ENCODE assay signal across 8 cellular contexts in genomic region chr6:152982768-152983636, GRCh38. TPM values are rescaled to one million over a fixed set of nuclear protein-coding genes. Genes with fewer than 3 reads are reported as not detected.
DNase-seq lines count a peak whose midpoint lies in the region; ATAC-seq and TF ChIP-seq lines count a peak whose summit lies in the region.

A gene with protein sequence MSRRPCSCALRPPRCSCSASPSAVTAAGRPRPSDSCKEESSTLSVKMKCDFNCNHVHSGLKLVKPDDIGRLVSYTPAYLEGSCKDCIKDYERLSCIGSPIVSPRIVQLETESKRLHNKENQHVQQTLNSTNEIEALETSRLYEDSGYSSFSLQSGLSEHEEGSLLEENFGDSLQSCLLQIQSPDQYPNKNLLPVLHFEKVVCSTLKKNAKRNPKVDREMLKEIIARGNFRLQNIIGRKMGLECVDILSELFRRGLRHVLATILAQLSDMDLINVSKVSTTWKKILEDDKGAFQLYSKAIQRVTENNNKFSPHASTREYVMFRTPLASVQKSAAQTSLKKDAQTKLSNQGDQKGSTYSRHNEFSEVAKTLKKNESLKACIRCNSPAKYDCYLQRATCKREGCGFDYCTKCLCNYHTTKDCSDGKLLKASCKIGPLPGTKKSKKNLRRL (minus strand): TSS chr6:152983041. CDS start chr6:152982959, 82 bp downstream.

- H3K27me3 ChIP-seq in KMS-11 (ENCODE audit: insufficient read depth, low read depth): no peaks in the 10 kb centered on the region
- H3K27me3 ChIP-seq in Peyer's patch: no peaks in the 10 kb centered on the region
- no peaks in the 10 kb centered on the region for H3K27me3 ChIP-seq in muscle layer of colon (ENCODE audit: control insufficient read depth in 1 of 2, insufficient read depth in 2 of 2, low read length in 2 of 2)

- H3K4me3 ChIP-seq in KMS-11 (IDR thresholded peaks at IDR 0.05; ENCODE audit: insufficient read depth, low read depth, low read length) (no peak within 1 kb of the TSS), Peyer's patch (peak within 1 kb of the TSS; percentile 64 to 91 (median 73)), muscle layer of colon (ENCODE audit: low read depth in 1 of 2, low read length in 2 of 2) (peak within 1 kb of the TSS; percentile 93 to 96)

- H3K79me2 ChIP-seq in KMS-11 (ENCODE audit: insufficient read depth, low read depth): peaks cover 82% of the 10 kb centered on the region

- TF ChIP-seq POLR2A in Peyer's patch (IDR thresholded peaks at IDR 0.05): peak; percentile 43 to 48

- ATAC-seq in GM21737 (IDR thresholded peaks at IDR 0.05; ENCODE audit: unreplicated experiment): peak; percentile 83
- ATAC-seq in esophagus mucosa: peak; percentile 99

- DNase-seq in DMS53 treated with DMSO at 0.1 percent for 48 hours (lab: John Stamatoyannopoulos, UW; ENCODE audit: unreplicated experiment): peak; percentile 86
- peak; percentile 96 to 99 (median 98) for DNase-seq in Peyer's patch
- DNase-seq in activated T-cell treated with anti-CD3 and anti-CD28 coated beads, Interleukin-2, amount 50 U/mL, for 48 hours: peak; percentile 95 to 98
- peak; percentile 93 for DNase-seq in stimulated activated CD8-positive, alpha-beta memory T cell treated with anti-CD3 and anti-CD28 coated beads, Interleukin-7, amount 100 ng/mL, for 24 hours (ENCODE audit: low read depth)

- peak within 1 kb of the TSS; percentile 84 for H3K4me2 ChIP-seq in KMS-11

- peak within 1 kb of the TSS; percentile 43 for H2AFZ ChIP-seq in KMS-11 (ENCODE audit: low read depth)

- H4K20me1 ChIP-seq in KMS-11 (ENCODE audit: insufficient read depth): peaks cover 24% of the 10 kb centered on the region

- H3K9me3 ChIP-seq in Peyer's patch: no peaks in the 10 kb centered on the region
- no peaks in the 10 kb centered on the region for H3K9me3 ChIP-seq in muscle layer of colon (ENCODE audit: low read length)

- H3K36me3 ChIP-seq in KMS-11 (ENCODE audit: insufficient read depth): peaks cover 5% of the 10 kb centered on the region
- no peaks in the 10 kb centered on the region for H3K36me3 ChIP-seq in Peyer's patch
- no peaks in the 10 kb centered on the region for H3K36me3 ChIP-seq in muscle layer of colon (ENCODE audit: insufficient read depth, low read length)

- H3K27ac ChIP-seq in KMS-11 (peak within 1 kb of the TSS; percentile 84), Peyer's patch (peak within 1 kb of the TSS; percentile 77 to 94 (median 86)), muscle layer of colon (ENCODE audit: low read depth, low read length) (peak within 1 kb of the TSS; percentile 92)

- H3K9ac ChIP-seq in KMS-11: peak within 1 kb of the TSS; percentile 87
- peak within 1 kb of the TSS; percentile 90 for H3K9ac ChIP-seq in muscle layer of colon (ENCODE audit: low read length)

- H3K4me1 ChIP-seq in KMS-11 (ENCODE audit: low read depth, poor library complexity, severe bottlenecking) (peaks cover 52% of the 10 kb centered on the region), Peyer's patch (peaks cover 0 to 29% (median 14%) of the 10 kb centered on the region in 4 donors), muscle layer of colon (ENCODE audit: insufficient read depth, low read length) (peaks cover 21% of the 10 kb centered on the region)

- TF ChIP-seq CTCF in KMS-11 (conservative IDR thresholded peaks at IDR 0.05; ENCODE audit: low read depth, low read length): no peak
- TF ChIP-seq CTCF in Peyer's patch (IDR thresholded peaks at IDR 0.05): no peak

RNA-seq across cellular contexts. Expression of the gene that starts here (rescaled TPM):
- total RNA-seq in Peyer's patch: 1 to 10 TPM; 2.7 to 7.4 (median 3.0) TPM
- total RNA-seq in esophagus mucosa: 6.5 TPM
